Comparison of ENCODE assay signal across 20 cellular contexts in genomic region chr4:176883108-176883550, GRCh38.
DNase-seq lines count a peak whose midpoint lies in the region; ATAC-seq, FAIRE-seq and TF ChIP-seq lines count a peak whose summit lies in the region.
"Had no signal": no experiment of that assay in that cellular context is flagged by ENCODE, and none has a peak within 500 bp of the region (broad histone marks: within the 10 kb centered on the region; RNA-seq: fewer than 3 reads in every experiment).

No MANE protein-coding gene starts in this region.

- TF ChIP-seq RAD21 in HepG2 (CRISPR knock-in tag; IDR thresholded peaks at IDR 0.05) = no peak

- H3K27me3 ChIP-seq in RWPE2 (ENCODE audit: insufficient read depth, poor library complexity, severe bottlenecking) (no peaks in the 10 kb centered on the region), smooth muscle cell (ENCODE audit: low read depth) (no peaks in the 10 kb centered on the region), HepG2 (ENCODE audit: control insufficient read depth in 1 of 2, insufficient read depth in 2 of 2, low read length in 2 of 2) (no peaks in the 10 kb centered on the region)
- H3K27me3 ChIP-seq: esophagus squamous epithelium, right lobe of liver had no signal

- H2AFZ ChIP-seq in smooth muscle cell (ENCODE audit: low read depth) (peak overlapping the region; percentile 74), HepG2 (ENCODE audit: low read length) (no peak overlapping the region)

- ATAC-seq in RWPE2 (ENCODE audit: low read depth) = peak; percentile 6; the same call in 2 of the 3 replicates
- no peak for ATAC-seq in HepG2
- ATAC-seq: activated T-cell treated with anti-CD3 and anti-CD28 coated beads, Interleukin-2, amount 50 U/mL, for 4 hours; lower lobe of right lung; natural killer cell; right lobe of liver; stimulated activated memory B cell treated with anti-CD40 and anti-IgM and Interleukin-4, amounts not matched to agents 10 μg/mL and 1 μg/mL and 100 μg/mL, for 72 hours had no signal

- no peak overlapping the region for H3K9ac ChIP-seq in smooth muscle cell (ENCODE audit: low read depth)
- no peak overlapping the region for H3K9ac ChIP-seq in HepG2 (ENCODE audit: insufficient read depth, low read depth, low read length)

- TF ChIP-seq EP300 in HepG2 (IDR thresholded peaks at IDR 0.05; ENCODE audit: low read depth in 2 of 2, low read length in 2 of 2) (no peak), HepG2 (CRISPR knock-in tag; IDR thresholded peaks at IDR 0.05; ENCODE audit: borderline replicate concordance) (no peak)

- H3K4me1 ChIP-seq in RWPE2 (ENCODE audit: insufficient read depth, poor library complexity, severe bottlenecking) (peaks cover 26% of the 10 kb centered on the region), smooth muscle cell (ENCODE audit: low read depth) (no peaks in the 10 kb centered on the region), HepG2 (ENCODE audit: insufficient read depth, low read length) (no peaks in the 10 kb centered on the region)
- H3K4me1 ChIP-seq: Caco-2, esophagus squamous epithelium, lower lobe of right lung, right lobe of liver had no signal

- peak overlapping the region; percentile 94 for H3K27ac ChIP-seq in RWPE2 (ENCODE audit: poor library complexity, severe bottlenecking)
- H3K27ac ChIP-seq in epithelial cell of prostate = peak overlapping the region; percentile 94
- H3K27ac ChIP-seq in smooth muscle cell (ENCODE audit: low read depth) = peak overlapping the region; percentile 56
- no peak overlapping the region for H3K27ac ChIP-seq in HepG2 (ENCODE audit: extremely low read length, insufficient read depth, low read length)
- H3K27ac ChIP-seq: esophagus squamous epithelium, lower lobe of right lung, right lobe of liver had no signal

- no peak for FAIRE-seq in HepG2 (lab: Jason Lieb, UNC)
- FAIRE-seq: urothelium cell line had no signal

- peak overlapping the region; percentile 47 for H3K4me2 ChIP-seq in smooth muscle cell
- no peak overlapping the region for H3K4me2 ChIP-seq in HepG2 (ENCODE audit: low read depth, low read length)

- H3F3A ChIP-seq in smooth muscle cell (ENCODE audit: low read depth) = peaks cover 13% of the 10 kb centered on the region

- BruUV-seq in HepG2 (replicated peaks; lab: Mats Ljungman, UMichigan) = no TSS peak

- H3K79me2 ChIP-seq in smooth muscle cell (ENCODE audit: low read depth) = no peaks in the 10 kb centered on the region
- H3K79me2 ChIP-seq in HepG2 (ENCODE audit: insufficient read depth, low read length) = no peaks in the 10 kb centered on the region

- H3K4me3 ChIP-seq in RWPE2 (ENCODE audit: severe bottlenecking) = no peak overlapping the region
- H3K4me3 ChIP-seq in smooth muscle cell = no peak overlapping the region
- no peak overlapping the region for H3K4me3 ChIP-seq in HepG2 (replicated peaks in 1 of 3; ENCODE audit: insufficient read depth in 1 of 3, low read depth in 2 of 3, low read length in 3 of 3)
- H3K4me3 ChIP-seq: esophagus squamous epithelium, lower lobe of right lung, right lobe of liver had no signal

- intact Hi-C loops in HepG2 (cut with micrococcal nuclease; ENCODE audit: unreplicated experiment) = no loop called here

- POLR2A ChIA-PET in HepG2 (lab: Yijun Ruan, JAX) = no interaction called here

- H4K20me1 ChIP-seq in smooth muscle cell (ENCODE audit: low read depth) (no peaks in the 10 kb centered on the region), HepG2 (ENCODE audit: insufficient read depth, low read length) (no peaks in the 10 kb centered on the region)

- no peak for TF ChIP-seq CTCF in RWPE2 (IDR thresholded peaks at IDR 0.05; ENCODE audit: poor library complexity, severe bottlenecking)
- TF ChIP-seq CTCF in smooth muscle cell (IDR thresholded peaks at IDR 0.05; ENCODE audit: borderline replicate concordance, insufficient read depth, poor library complexity, severe bottlenecking) = no peak
- TF ChIP-seq CTCF in HepG2 (CRISPR knock-in tag; IDR thresholded peaks at IDR 0.05) = no peak

- CTCF ChIA-PET in HepG2 (lab: Yijun Ruan, JAX; ENCODE audit: low intra/inter-chr PET ratio, low total read pairs) = no interaction called here

- DNase-seq in NCI-H510A treated with DMSO at 0.1 percent for 48 hours (lab: John Stamatoyannopoulos, UW) = peak; percentile 18
- no peak for DNase-seq in NCI-H510A (lab: John Stamatoyannopoulos, UW)
- no peak for DNase-seq in RWPE2 (ENCODE audit: low spot score)
- no peak for DNase-seq in epithelial cell of prostate (ENCODE audit: low read depth, low spot score)
- DNase-seq in smooth muscle cell (lab: John Stamatoyannopoulos, UW; ENCODE audit: unreplicated experiment) = no peak
- DNase-seq in HepG2 (ENCODE audit: low spot score) = no peak
- no peak for DNase-seq in AG08395 (ENCODE audit: low spot score)
- DNase-seq in activated effector memory CD4-positive, alpha-beta T cell treated with anti-CD3 and anti-CD28 coated beads, Interleukin-2, amount 50 U/mL, for 16 hours = no peak
- DNase-seq: activated CD4-positive, alpha-beta T cell treated with anti-CD3 and anti-CD28 coated beads, Interleukin-2, amount 10 ng/mL, durations not matched to agents 7 days and 5 days; activated T-cell treated with anti-CD3 and anti-CD28 coated beads, Interleukin-2, amount 50 U/mL, for 4 hours; Caco-2; cortex of kidney; esophagus squamous epithelium; lower lobe of right lung; natural killer cell; NCI-H1417 treated with DMSO at 0.1 percent for 48 hours; NCI-H524 treated with DMSO at 0.1 percent for 48 hours; right lobe of liver had no signal

- 30% methylated on average over 7 of the region's 7 CpGs for WGBS in smooth muscle cell (ENCODE audit: low lambda C conversion rate)
- 25% methylated on average over 7 of the region's 7 CpGs for WGBS in HepG2 (ENCODE audit: low lambda C conversion rate)

- in situ Hi-C loops in HepG2 (cut with HindIII; ENCODE audit: extremely low pct_ligation_motif_present, low pct_unique_long_range_greater_than_20kb) = no loop called here

- no peaks in the 10 kb centered on the region for H3K36me3 ChIP-seq in RWPE2 (ENCODE audit: low read depth)
- no peaks in the 10 kb centered on the region for H3K36me3 ChIP-seq in smooth muscle cell (ENCODE audit: low read depth)
- H3K36me3 ChIP-seq in HepG2 (replicated peaks in 1 of 2; ENCODE audit: control insufficient read depth in 1 of 2, insufficient read depth in 2 of 2, low read length in 2 of 2) = no peaks in the 10 kb centered on the region
- H3K36me3 ChIP-seq: esophagus squamous epithelium, lower lobe of right lung, right lobe of liver had no signal

- no peak for TF ChIP-seq POLR2A in HepG2 (IDR thresholded peaks at IDR 0.05; ENCODE audit: insufficient read depth in 1 of 2, low read depth in 2 of 2, low read length in 2 of 2)

- no peaks in the 10 kb centered on the region for H3K9me3 ChIP-seq in RWPE2 (ENCODE audit: severe bottlenecking)
- no peaks in the 10 kb centered on the region for H3K9me3 ChIP-seq in smooth muscle cell (replicated peaks; ENCODE audit: low read depth)
- no peaks in the 10 kb centered on the region for H3K9me3 ChIP-seq in HepG2 (ENCODE audit: low read length)
- H3K9me3 ChIP-seq: Caco-2, esophagus squamous epithelium, lower lobe of right lung, right lobe of liver had no signal

TF ChIP-seq in HepG2, 621 proteins besides CTCF, POLR2A, EP300 and RAD21 (continues in another document):
- no peak for TF ChIP-seq KIAA2018 (CRISPR knock-in tag; IDR thresholded peaks at IDR 0.05; ENCODE audit: borderline replicate concordance)
